15 cellular contexts compared by ENCODE assay signal in the genomic region with DNA sequence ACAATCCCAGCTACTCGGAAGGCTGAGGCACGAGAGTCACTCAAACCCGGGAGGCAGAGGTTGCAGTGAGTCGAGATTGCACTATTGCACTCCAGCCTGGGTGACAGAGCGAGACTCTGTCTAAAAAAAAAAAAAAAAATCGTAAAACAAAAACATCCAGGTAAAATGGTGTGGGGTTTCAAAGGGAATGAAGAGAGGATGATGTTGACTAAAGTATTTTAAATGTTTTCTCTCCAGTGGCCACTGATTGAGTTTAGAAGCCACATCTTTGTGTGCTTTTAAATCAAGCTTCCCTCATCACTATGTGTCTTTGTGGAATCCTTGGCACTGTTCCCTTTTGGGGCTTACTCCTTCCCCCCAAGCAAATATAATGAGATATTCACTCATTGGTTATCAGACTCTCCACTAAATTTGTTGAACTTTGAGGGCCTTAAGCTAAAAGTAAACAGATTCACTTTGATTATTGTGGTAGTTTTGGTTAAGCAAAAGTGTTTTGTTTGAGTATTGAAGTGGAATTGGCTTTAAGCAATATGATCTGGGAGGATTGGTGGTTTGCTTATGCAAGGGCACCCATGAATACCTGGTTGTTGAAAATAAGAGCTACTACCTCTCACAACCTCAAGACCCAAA.
"Had no signal": no experiment of that assay in that cellular context is flagged by ENCODE, and none has a peak within 500 bp of the region (broad histone marks: within the 10 kb centered on the region; RNA-seq: fewer than 3 reads in every experiment).

No MANE protein-coding gene starts in this region.

- H3K4me1 Mint-ChIP-seq: activated CD8-positive, alpha-beta memory T cell treated with anti-CD3 and anti-CD28 coated beads, Interleukin-2, amount 10 ng/mL, durations not matched to agents 7 days and 5 days had no signal

- DNase-seq: activated CD4-positive, alpha-beta T cell treated with anti-CD3 and anti-CD28 coated beads, Interleukin-2, amount 50 U/mL, for 48 hours; activated CD8-positive, alpha-beta memory T cell treated with anti-CD3 and anti-CD28 coated beads, Interleukin-2, amount 10 ng/mL, durations not matched to agents 7 days and 5 days; activated effector memory CD4-positive, alpha-beta T cell treated with Interleukin-2 at 50 U/mL for 16 hours; activated naive CD4-positive, alpha-beta T cell treated with anti-CD3 and anti-CD28 coated beads, Interleukin-2, amount 50 U/mL, for 16 hours; activated T-cell treated with anti-CD3 and anti-CD28 coated beads, Interleukin-2, amount 50 U/mL, for 24 hours; dermis blood vessel endothelial cell; effector memory CD8-positive, alpha-beta T cell; gastrocnemius medialis; heart right ventricle; midbrain; stimulated activated CD4-positive, alpha-beta T cell treated with anti-CD3 and anti-CD28 coated beads, Interleukin-1b, Interleukin-23, amount 100 ng/mL, for 48 hours; T1000 had no signal

- H3K36me3 Mint-ChIP-seq: activated CD8-positive, alpha-beta memory T cell treated with anti-CD3 and anti-CD28 coated beads, Interleukin-2, amount 10 ng/mL, durations not matched to agents 7 days and 5 days had no signal

- H3K27ac ChIP-seq: gastrocnemius medialis, heart right ventricle, neural progenitor cell, vagina had no signal

- H3K27me3 Mint-ChIP-seq: activated CD8-positive, alpha-beta memory T cell treated with anti-CD3 and anti-CD28 coated beads, Interleukin-2, amount 10 ng/mL, durations not matched to agents 7 days and 5 days; activated T-cell treated with anti-CD3 and anti-CD28 coated beads, Interleukin-2, amount 50 U/mL, for 24 hours; effector memory CD8-positive, alpha-beta T cell had no signal

- H3K27ac Mint-ChIP-seq: activated CD8-positive, alpha-beta memory T cell treated with anti-CD3 and anti-CD28 coated beads, Interleukin-2, amount 10 ng/mL, durations not matched to agents 7 days and 5 days; activated T-cell treated with anti-CD3 and anti-CD28 coated beads, Interleukin-2, amount 50 U/mL, for 24 hours; effector memory CD8-positive, alpha-beta T cell; neural progenitor cell had no signal

- H3K4me3 ChIP-seq: gastrocnemius medialis, heart right ventricle, lung, neural progenitor cell, vagina had no signal

- H3K9me3 ChIP-seq: gastrocnemius medialis, heart right ventricle, vagina had no signal

- H3K36me3 ChIP-seq: gastrocnemius medialis, heart right ventricle, neural progenitor cell, vagina had no signal

- H3K9ac ChIP-seq: neural progenitor cell had no signal

- H2AFZ ChIP-seq: neural progenitor cell had no signal

- H3K4me1 ChIP-seq: vagina had no signal

- H3K4me2 ChIP-seq: neural progenitor cell had no signal

- H3K4me3 Mint-ChIP-seq: activated CD8-positive, alpha-beta memory T cell treated with anti-CD3 and anti-CD28 coated beads, Interleukin-2, amount 10 ng/mL, durations not matched to agents 7 days and 5 days; activated T-cell treated with anti-CD3 and anti-CD28 coated beads, Interleukin-2, amount 50 U/mL, for 24 hours; effector memory CD8-positive, alpha-beta T cell; neural progenitor cell had no signal

- H3K9me3 Mint-ChIP-seq: activated T-cell treated with anti-CD3 and anti-CD28 coated beads, Interleukin-2, amount 50 U/mL, for 24 hours; neural progenitor cell had no signal

- H3K27me3 ChIP-seq: gastrocnemius medialis, heart right ventricle, neural progenitor cell, vagina had no signal
